23 cellular contexts compared by ENCODE assay signal in the genomic region with DNA sequence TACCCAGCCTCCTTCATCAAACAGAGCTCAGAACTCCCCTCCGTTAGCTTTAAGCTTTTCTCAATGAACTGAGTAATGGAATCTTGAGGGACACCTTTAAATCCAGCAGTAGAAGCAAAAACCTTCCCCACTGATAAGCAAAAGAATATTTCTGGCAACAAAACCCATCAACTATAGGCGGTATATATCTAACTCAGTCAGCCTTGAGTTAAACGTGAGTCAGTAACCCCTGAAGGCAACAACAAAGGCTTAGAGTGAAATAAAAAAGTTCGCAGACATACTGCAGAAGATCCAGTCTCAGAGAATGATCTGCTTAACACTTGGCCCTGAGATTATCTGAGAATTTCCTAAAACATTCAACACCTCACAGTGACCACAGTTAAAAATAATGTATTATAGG.
"Had no signal": no experiment of that assay in that cellular context is flagged by ENCODE, and none has a peak within 500 bp of the region (broad histone marks: within the 10 kb centered on the region; RNA-seq: fewer than 3 reads in every experiment).

No MANE protein-coding gene starts in this region.

- H3K4me3 ChIP-seq: coronary artery, heart right ventricle, left lung, lower lobe of right lung, neural progenitor cell, prostate gland, skin epidermis, uterus had no signal

- H3K27me3 ChIP-seq: heart right ventricle, left lung, neural progenitor cell, uterus had no signal

- H3K27ac Mint-ChIP-seq: endodermal cell; memory B cell; natural killer cell treated with Interleukin-12 subunit alpha and Interleukin-12 subunit beta and Interleukin-15 and Interleukin-18, amount 100 ng/mL, for 72 hours; neural progenitor cell; type B pancreatic cell had no signal

- DNase-seq: effector CD4-positive, alpha-beta T cell; endodermal cell; heart right ventricle; hypothalamus; islet precursor cell; left lung; lower lobe of right lung; midbrain; nucleus accumbens; stimulated activated CD4-positive, alpha-beta T cell treated with anti-CD3 and anti-CD28 coated beads, Interleukin-12 subunit alpha, Interleukin-12 subunit beta, amount 100 ng/mL, for 4 hours; stimulated activated naive CD4-positive, alpha-beta T cell treated with Interleukin-2 at 50 U/mL for 16 hours; uterus had no signal

- H3K9ac ChIP-seq: neural progenitor cell, parathyroid adenoma had no signal

- H3K9me3 Mint-ChIP-seq: memory B cell; natural killer cell treated with Interleukin-12 subunit alpha and Interleukin-12 subunit beta and Interleukin-15 and Interleukin-18, amount 100 ng/mL, for 72 hours; neural progenitor cell had no signal

- H3K36me3 ChIP-seq: heart right ventricle, left lung, lower lobe of right lung, neural progenitor cell, prostate gland, uterus had no signal

- ATAC-seq: heart right ventricle; left lung; lower lobe of right lung; natural killer cell treated with Interleukin-12 subunit alpha and Interleukin-12 subunit beta and Interleukin-15 and Interleukin-18, amount 100 ng/mL, for 72 hours; sciatic nerve had no signal

- H3K9me3 ChIP-seq: left lung, lower lobe of right lung, prostate gland, uterus had no signal

- H3K27ac ChIP-seq: coronary artery, heart right ventricle, left lung, lower lobe of right lung, neural progenitor cell, parathyroid adenoma, prostate gland, skin epidermis, uterus had no signal

- H3K4me1 ChIP-seq: left lung, lower lobe of right lung, parathyroid adenoma, prostate gland, uterus had no signal

- H3K4me2 ChIP-seq: neural progenitor cell had no signal

- H3K27me3 Mint-ChIP-seq: memory B cell; natural killer cell treated with Interleukin-12 subunit alpha and Interleukin-12 subunit beta and Interleukin-15 and Interleukin-18, amount 100 ng/mL, for 72 hours had no signal

- H3K4me3 Mint-ChIP-seq: endodermal cell; memory B cell; natural killer cell treated with Interleukin-12 subunit alpha and Interleukin-12 subunit beta and Interleukin-15 and Interleukin-18, amount 100 ng/mL, for 72 hours; neural progenitor cell; type B pancreatic cell had no signal

- FAIRE-seq: endothelial cell of umbilical vein, frontal cortex had no signal

- H2AFZ ChIP-seq: parathyroid adenoma had no signal

- H3K4me1 Mint-ChIP-seq: memory B cell, neural progenitor cell had no signal

- H3K79me2 ChIP-seq: parathyroid adenoma had no signal

- H3K36me3 Mint-ChIP-seq: memory B cell; natural killer cell treated with Interleukin-12 subunit alpha and Interleukin-12 subunit beta and Interleukin-15 and Interleukin-18, amount 100 ng/mL, for 72 hours; neural progenitor cell; type B pancreatic cell had no signal
